Comparison of ENCODE assay signal across 19 cellular contexts in genomic region chr18:61957801-61958516, GRCh38.
DNase-seq lines count a peak whose midpoint lies in the region; ATAC-seq and TF ChIP-seq lines count a peak whose summit lies in the region.
"Had no signal": no experiment of that assay in that cellular context is flagged by ENCODE, and none has a peak within 500 bp of the region (broad histone marks: within the 10 kb centered on the region; RNA-seq: fewer than 3 reads in every experiment).

No MANE protein-coding gene starts in this region.

- H3K27ac Mint-ChIP-seq in chondrocyte (ENCODE audit: unreplicated experiment), result peak overlapping the region; percentile 98
- H3K27ac Mint-ChIP-seq: activated CD4-positive, alpha-beta T cell treated with anti-CD3 and anti-CD28 coated beads, Interleukin-2, amount 10 ng/mL, durations not matched to agents 7 days and 5 days; activated T-cell treated with anti-CD3 and anti-CD28 coated beads, Interleukin-2, amount 50 U/mL, for 72 hours; progenitor cell of endocrine pancreas; T-helper 17 cell had no signal

- H3K36me3 Mint-ChIP-seq in chondrocyte (ENCODE audit: low read depth), result peaks cover 2% of the 10 kb centered on the region

- no peak for ATAC-seq in HG02588 (IDR thresholded peaks at IDR 0.05; ENCODE audit: unreplicated experiment)
- no peak for ATAC-seq in HG03039 (IDR thresholded peaks at IDR 0.05; ENCODE audit: unreplicated experiment)
- ATAC-seq: gastrocnemius medialis, T-helper 17 cell had no signal

- TF ChIP-seq CTCF in AG09309 (IDR thresholded peaks at IDR 0.05; ENCODE audit: control insufficient read depth, insufficient read depth, low read depth, low read length, missing control alignments) (peak; percentile 19), HFF-Myc (IDR thresholded peaks at IDR 0.05; ENCODE audit: low read depth, low read length, missing control alignments) (peak; percentile 3), chondrocyte (IDR thresholded peaks at IDR 0.05) (peak; percentile 40)

- peaks cover 46% of the 10 kb centered on the region for H3K4me1 Mint-ChIP-seq in chondrocyte (ENCODE audit: low read depth)

- H3K4me3 ChIP-seq in AG09309 (ENCODE audit: control insufficient read depth, low read depth, low read length) (no peak overlapping the region), HFF-Myc (replicated peaks; ENCODE audit: low read depth, low read length) (no peak overlapping the region)
- H3K4me3 ChIP-seq: adrenal gland, dorsolateral prefrontal cortex, gastrocnemius medialis, Peyer's patch, thyroid gland had no signal

- DNase-seq in AG09309 (ENCODE audit: low read depth), result no peak
- no peak for DNase-seq in HFF-Myc (ENCODE audit: extremely low read depth, low read depth)
- DNase-seq in chondrocyte (ENCODE audit: low spot score), result no peak
- DNase-seq in iPS-NIHi7 (ENCODE audit: extremely low spot score), result peak; percentile 57
- DNase-seq in T-helper 9 cell, result no peak
- DNase-seq in mucosa of gallbladder (ENCODE audit: low spot score), result no peak
- DNase-seq: activated CD4-positive, alpha-beta T cell treated with anti-CD3 and anti-CD28 coated beads, Interleukin-2, amount 10 ng/mL, durations not matched to agents 7 days and 5 days; activated T-cell treated with anti-CD3 and anti-CD28 coated beads, Interleukin-2, amount 50 U/mL, for 72 hours; adrenal gland; AML-193; dorsolateral prefrontal cortex; gastrocnemius medialis; kidney; Peyer's patch; T-helper 17 cell; thyroid gland had no signal

- no peak overlapping the region for H3K4me3 Mint-ChIP-seq in chondrocyte (ENCODE audit: unreplicated experiment)
- H3K4me3 Mint-ChIP-seq: activated CD4-positive, alpha-beta T cell treated with anti-CD3 and anti-CD28 coated beads, Interleukin-2, amount 10 ng/mL, durations not matched to agents 7 days and 5 days; activated T-cell treated with anti-CD3 and anti-CD28 coated beads, Interleukin-2, amount 50 U/mL, for 72 hours; T-helper 17 cell had no signal

- no peaks in the 10 kb centered on the region for H3K9me3 Mint-ChIP-seq in chondrocyte (ENCODE audit: low read depth)
- H3K9me3 Mint-ChIP-seq: activated T-cell treated with anti-CD3 and anti-CD28 coated beads, Interleukin-2, amount 50 U/mL, for 72 hours had no signal

- no peaks in the 10 kb centered on the region for H3K27me3 Mint-ChIP-seq in chondrocyte (ENCODE audit: low read depth)
